8 cellular contexts compared by ENCODE assay signal in the genomic region with DNA sequence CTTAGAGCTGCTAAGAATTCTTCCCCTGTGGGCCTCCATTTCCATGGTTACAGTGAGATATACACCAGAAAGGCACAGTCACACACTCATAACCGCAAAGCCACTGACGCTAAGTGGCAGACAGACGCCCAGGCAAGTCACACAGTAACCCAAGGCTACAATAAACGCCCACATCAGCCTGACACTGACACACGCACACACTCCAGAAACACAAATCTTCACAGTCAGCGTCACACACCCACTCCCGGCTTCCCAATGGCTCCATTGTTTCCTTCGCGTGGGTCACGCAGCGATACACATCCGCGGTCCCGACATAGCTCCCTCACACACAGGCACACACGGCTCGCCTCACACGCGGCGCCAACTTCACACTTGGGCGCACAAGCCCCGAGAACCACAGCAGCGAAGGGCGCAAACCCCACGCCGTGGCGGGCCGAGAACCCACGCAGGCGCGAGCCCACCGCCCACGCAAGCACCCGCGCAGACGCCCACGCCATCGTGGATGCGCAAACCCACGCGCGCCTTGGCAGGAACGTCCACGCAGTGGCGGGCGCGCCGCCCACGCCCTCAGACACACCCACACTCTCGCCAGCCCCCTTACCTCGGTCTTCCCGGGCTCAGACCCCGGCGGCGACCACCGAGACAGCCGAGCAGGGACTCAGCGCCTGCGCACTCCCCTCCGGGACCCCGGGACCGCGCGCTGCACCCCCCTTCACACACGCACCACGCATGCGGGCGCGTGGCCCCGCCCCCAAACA.
DNase-seq lines count a peak whose midpoint lies in the region; ATAC-seq lines count a peak whose summit lies in the region.

A gene (minus strand): TSS at position 675 of the 758 bp plus-strand sequence. CDS start 14,975 bp downstream, outside the sequence.

- no peaks in the 10 kb centered on the region for H3K27me3 Mint-ChIP-seq in T-helper 2 cell treated with Interferon-gamma antibody and Interleukin-4, amounts not matched to agents 5 μg/mL and 100 μg/mL, for 36 hours (ENCODE audit: low read depth)
- peaks cover 20% of the 10 kb centered on the region for H3K27me3 Mint-ChIP-seq in dendritic cell treated with granulocyte-macrophage colony-stimulating factor and Interleukin-4, amounts not matched to agents 40 ng/mL and 50 ng/mL, for 4 days
- peaks cover 2% of the 10 kb centered on the region for H3K27me3 Mint-ChIP-seq in memory B cell

- H3K27ac Mint-ChIP-seq in T-helper 2 cell treated with Interferon-gamma antibody and Interleukin-4, amounts not matched to agents 5 μg/mL and 100 μg/mL, for 36 hours: peak within 1 kb of the TSS; percentile 71
- H3K27ac Mint-ChIP-seq in dendritic cell treated with granulocyte-macrophage colony-stimulating factor and Interleukin-4, amounts not matched to agents 40 ng/mL and 50 ng/mL, for 4 days: peak within 1 kb of the TSS; percentile 0
- H3K27ac Mint-ChIP-seq in memory B cell: peak within 1 kb of the TSS; percentile 89

- intact Hi-C loops in dendritic cell treated with granulocyte-macrophage colony-stimulating factor and Interleukin-4, amounts not matched to agents 40 ng/mL and 50 ng/mL, for 4 days (cut with micrococcal nuclease): no loop called here

- ATAC-seq in memory B cell (ENCODE audit: low read depth) (peak; percentile 52), HG02642 (IDR thresholded peaks at IDR 0.05; ENCODE audit: poor library complexity, unreplicated experiment) (no peak), GM19351 (IDR thresholded peaks at IDR 0.05; ENCODE audit: unreplicated experiment) (no peak)

- DNase-seq in GF-D8 (lab: John Stamatoyannopoulos, UW) (peak; percentile 68), memory B cell (ENCODE audit: low spot score in 2 of 2) (peak; percentile 8 to 38), Kasumi-1 (lab: John Stamatoyannopoulos, UW) (no peak)
- DNase-seq in T-helper 2 cell treated with Interferon-gamma antibody and Interleukin-4, amounts not matched to agents 5 μg/mL and 100 μg/mL, for 36 hours (ENCODE audit: low spot score): no peak
- peak; percentile 50 for DNase-seq in stimulated activated CD8-positive, alpha-beta memory T cell treated with anti-CD3 and anti-CD28 coated beads, Interleukin-4, amount 100 ng/mL, for 48 hours

- peak within 1 kb of the TSS; percentile 78 for H3K4me3 Mint-ChIP-seq in T-helper 2 cell treated with Interferon-gamma antibody and Interleukin-4, amounts not matched to agents 5 μg/mL and 100 μg/mL, for 36 hours
- H3K4me3 Mint-ChIP-seq in dendritic cell treated with granulocyte-macrophage colony-stimulating factor and Interleukin-4, amounts not matched to agents 40 ng/mL and 50 ng/mL, for 4 days: peak within 1 kb of the TSS; percentile 73
- peak within 1 kb of the TSS; percentile 89 for H3K4me3 Mint-ChIP-seq in memory B cell

- no peaks in the 10 kb centered on the region for H3K4me1 Mint-ChIP-seq in T-helper 2 cell treated with Interferon-gamma antibody and Interleukin-4, amounts not matched to agents 5 μg/mL and 100 μg/mL, for 36 hours (ENCODE audit: low read depth)
- H3K4me1 Mint-ChIP-seq in dendritic cell treated with granulocyte-macrophage colony-stimulating factor and Interleukin-4, amounts not matched to agents 40 ng/mL and 50 ng/mL, for 4 days (ENCODE audit: low read depth): peaks cover 19% of the 10 kb centered on the region
- peaks cover 7% of the 10 kb centered on the region for H3K4me1 Mint-ChIP-seq in memory B cell

- peaks cover 74% of the 10 kb centered on the region for H3K9me3 Mint-ChIP-seq in T-helper 2 cell treated with Interferon-gamma antibody and Interleukin-4, amounts not matched to agents 5 μg/mL and 100 μg/mL, for 36 hours
- H3K9me3 Mint-ChIP-seq in dendritic cell treated with granulocyte-macrophage colony-stimulating factor and Interleukin-4, amounts not matched to agents 40 ng/mL and 50 ng/mL, for 4 days: peaks cover 83% of the 10 kb centered on the region
- H3K9me3 Mint-ChIP-seq in memory B cell: peaks cover 17% of the 10 kb centered on the region

- H3K36me3 Mint-ChIP-seq in T-helper 2 cell treated with Interferon-gamma antibody and Interleukin-4, amounts not matched to agents 5 μg/mL and 100 μg/mL, for 36 hours (ENCODE audit: low read depth): peaks cover 3% of the 10 kb centered on the region
- H3K36me3 Mint-ChIP-seq in dendritic cell treated with granulocyte-macrophage colony-stimulating factor and Interleukin-4, amounts not matched to agents 40 ng/mL and 50 ng/mL, for 4 days (ENCODE audit: low read depth): peaks cover 19% of the 10 kb centered on the region
- H3K36me3 Mint-ChIP-seq in memory B cell: peaks cover 3% of the 10 kb centered on the region

Comparison
In these comparisons a context has a peak if more than half of its experiments do, and no peak if none do; other contexts are left out.
1. DNase-seq: peak in GF-D8 (single experiment), memory B cell (2 of 2) and stimulated activated CD8-positive, alpha-beta memory T cell treated with anti-CD3 and anti-CD28 coated beads, Interleukin-4, amount 100 ng/mL, for 48 hours (single experiment); none in T-helper 2 cell treated with Interferon-gamma antibody and Interleukin-4, amounts not matched to agents 5 μg/mL and 100 μg/mL, for 36 hours (single experiment) and Kasumi-1 (0 of 2).
2. H3K27ac Mint-ChIP-seq: peak in every context shown above with its lines; median percentile 89 in memory B cell; 71 in T-helper 2 cell treated with Interferon-gamma antibody and Interleukin-4, amounts not matched to agents 5 μg/mL and 100 μg/mL, for 36 hours; 0 in dendritic cell treated with granulocyte-macrophage colony-stimulating factor and Interleukin-4, amounts not matched to agents 40 ng/mL and 50 ng/mL, for 4 days.
3. Peak in every context shown above with its lines, with median percentiles within 50 percentile points of each other: H3K4me3 Mint-ChIP-seq.